Comparison of ENCODE assay signal across 1 cellular context in the genomic region with DNA sequence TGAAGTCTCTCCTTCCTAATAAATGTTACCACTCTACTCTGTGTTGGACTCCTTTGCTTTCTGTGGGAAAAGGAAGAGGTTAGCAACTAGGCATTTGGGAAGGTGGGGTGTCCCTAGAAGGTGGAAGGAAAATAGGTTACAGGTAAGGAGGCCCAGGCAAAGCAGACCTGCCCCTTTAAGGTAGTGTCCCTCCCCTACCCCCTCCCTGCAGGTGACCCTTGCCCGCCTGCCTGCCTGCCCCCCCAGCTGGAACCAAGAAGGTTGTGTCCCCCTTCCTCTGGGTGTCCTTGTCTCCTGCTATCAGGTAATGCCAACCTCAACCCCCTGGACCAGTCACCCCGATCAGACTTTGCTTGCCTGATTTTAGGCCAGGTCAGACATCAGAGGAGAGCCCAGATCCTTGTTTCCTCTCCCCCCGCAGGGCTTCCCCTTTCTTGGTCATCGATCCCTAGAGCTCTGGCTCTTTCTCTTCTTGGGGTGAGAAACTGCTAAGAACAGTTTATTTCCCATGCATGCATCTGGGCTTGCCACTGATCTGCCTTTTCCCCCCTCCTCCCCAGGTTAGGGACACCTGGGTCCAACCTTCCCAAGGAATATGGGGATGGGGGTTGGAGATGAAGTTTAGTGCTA.
TF ChIP-seq lines count a peak whose summit lies in the region.

A gene with protein sequence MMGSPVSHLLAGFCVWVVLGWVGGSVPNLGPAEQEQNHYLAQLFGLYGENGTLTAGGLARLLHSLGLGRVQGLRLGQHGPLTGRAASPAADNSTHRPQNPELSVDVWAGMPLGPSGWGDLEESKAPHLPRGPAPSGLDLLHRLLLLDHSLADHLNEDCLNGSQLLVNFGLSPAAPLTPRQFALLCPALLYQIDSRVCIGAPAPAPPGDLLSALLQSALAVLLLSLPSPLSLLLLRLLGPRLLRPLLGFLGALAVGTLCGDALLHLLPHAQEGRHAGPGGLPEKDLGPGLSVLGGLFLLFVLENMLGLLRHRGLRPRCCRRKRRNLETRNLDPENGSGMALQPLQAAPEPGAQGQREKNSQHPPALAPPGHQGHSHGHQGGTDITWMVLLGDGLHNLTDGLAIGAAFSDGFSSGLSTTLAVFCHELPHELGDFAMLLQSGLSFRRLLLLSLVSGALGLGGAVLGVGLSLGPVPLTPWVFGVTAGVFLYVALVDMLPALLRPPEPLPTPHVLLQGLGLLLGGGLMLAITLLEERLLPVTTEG (plus strand): TSS at position 233 of the 630 bp plus-strand sequence. CDS start 1,224 bp downstream, outside the sequence.

TF ChIP-seq in HepG2, 621 proteins besides CTCF, POLR2A, EP300 and RAD21 (continued from another document):
- TF ChIP-seq, protein P1, sequence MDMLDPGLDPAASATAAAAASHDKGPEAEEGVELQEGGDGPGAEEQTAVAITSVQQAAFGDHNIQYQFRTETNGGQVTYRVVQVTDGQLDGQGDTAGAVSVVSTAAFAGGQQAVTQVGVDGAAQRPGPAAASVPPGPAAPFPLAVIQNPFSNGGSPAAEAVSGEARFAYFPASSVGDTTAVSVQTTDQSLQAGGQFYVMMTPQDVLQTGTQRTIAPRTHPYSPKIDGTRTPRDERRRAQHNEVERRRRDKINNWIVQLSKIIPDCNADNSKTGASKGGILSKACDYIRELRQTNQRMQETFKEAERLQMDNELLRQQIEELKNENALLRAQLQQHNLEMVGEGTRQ (IDR thresholded peaks at IDR 0.05; ENCODE audit: low read depth, low read length): no peak
- TF ChIP-seq, protein P1 (CRISPR knock-in tag; IDR thresholded peaks at IDR 0.05; ENCODE audit: borderline replicate concordance): no peak
- TF ChIP-seq MEF2D (CRISPR knock-in tag; IDR thresholded peaks at IDR 0.05) (no peak), THYN1 (CRISPR knock-in tag; IDR thresholded peaks at IDR 0.05; ENCODE audit: borderline replicate concordance, low read depth) (no peak), BORCS8-MEF2B (CRISPR knock-in tag; IDR thresholded peaks at IDR 0.05) (no peak), CC2D1A (CRISPR knock-in tag; IDR thresholded peaks at IDR 0.05) (no peak), PHF5A (CRISPR knock-in tag; IDR thresholded peaks at IDR 0.05; ENCODE audit: low read depth, unreplicated experiment) (no peak), HNRNPLL (IDR thresholded peaks at IDR 0.05; ENCODE audit: low read depth, low read length, poor library complexity, severe bottlenecking) (no peak), CBX1 (IDR thresholded peaks at IDR 0.05; ENCODE audit: low read depth) (no peak), ZNF317 (CRISPR knock-in tag; IDR thresholded peaks at IDR 0.05) (no peak), DMAP1 (CRISPR knock-in tag; IDR thresholded peaks at IDR 0.05) (no peak), ZNF572 (CRISPR knock-in tag; IDR thresholded peaks at IDR 0.05) (0 out of 2 replicates have a peak, but pooled peaks have one; percentile 37), ZNF552 (CRISPR knock-in tag; IDR thresholded peaks at IDR 0.05; ENCODE audit: borderline replicate concordance) (no peak), MAFF (IDR thresholded peaks at IDR 0.05; ENCODE audit: low read depth, low read length) (no peak), CHD4 (IDR thresholded peaks at IDR 0.05; ENCODE audit: borderline replicate concordance, low read length) (no peak; the same call in 1 of the 2 replicates), ZNF136 (CRISPR knock-in tag; IDR thresholded peaks at IDR 0.05; ENCODE audit: low read depth) (no peak), ZNF562 (CRISPR knock-in tag; IDR thresholded peaks at IDR 0.05; ENCODE audit: borderline replicate concordance) (no peak), ZNF143 (CRISPR knock-in tag; IDR thresholded peaks at IDR 0.05) (no peak), MEIS1 (CRISPR knock-in tag; IDR thresholded peaks at IDR 0.05; ENCODE audit: borderline replicate concordance) (0 out of 2 replicates have a peak, but pooled peaks have one; percentile 45), MED1 (CRISPR knock-in tag; IDR thresholded peaks at IDR 0.05) (no peak), ZNF234 (CRISPR knock-in tag; conservative IDR thresholded peaks at IDR 0.05) (no peak), ZNF589 (CRISPR knock-in tag; conservative IDR thresholded peaks at IDR 0.05) (no peak), RFXAP (CRISPR knock-in tag; IDR thresholded peaks at IDR 0.05; ENCODE audit: borderline replicate concordance) (no peak), HNF4G (IDR thresholded peaks at IDR 0.05; ENCODE audit: borderline replicate concordance, low read depth, low read length) (peak; percentile 48; the same call in 1 of the 2 replicates), HNF4G (CRISPR knock-in tag; IDR thresholded peaks at IDR 0.05; ENCODE audit: borderline replicate concordance, low read depth) (no peak), ZNF430 (CRISPR knock-in tag; IDR thresholded peaks at IDR 0.05) (0 out of 2 replicates have a peak, but pooled peaks have one; percentile 20), NFYC (CRISPR knock-in tag; IDR thresholded peaks at IDR 0.05) (no peak), EED (CRISPR knock-in tag; IDR thresholded peaks at IDR 0.05) (no peak), ZNF282 (IDR thresholded peaks at IDR 0.05; ENCODE audit: partially characterized antibody) (no peak), ZSCAN20 (CRISPR knock-in tag; IDR thresholded peaks at IDR 0.05; ENCODE audit: borderline replicate concordance) (no peak), RARG (CRISPR knock-in tag; IDR thresholded peaks at IDR 0.05; ENCODE audit: low read depth) (no peak), MBD4 (IDR thresholded peaks at IDR 0.05; ENCODE audit: borderline replicate concordance, low read length) (no peak), KDM2A (CRISPR knock-in tag; IDR thresholded peaks at IDR 0.05; ENCODE audit: borderline replicate concordance, low read depth) (0 out of 2 replicates have a peak, but pooled peaks have one; percentile 2), KDM3A (CRISPR knock-in tag; IDR thresholded peaks at IDR 0.05; ENCODE audit: low read depth) (no peak)
- TF ChIP-seq, protein P2, sequence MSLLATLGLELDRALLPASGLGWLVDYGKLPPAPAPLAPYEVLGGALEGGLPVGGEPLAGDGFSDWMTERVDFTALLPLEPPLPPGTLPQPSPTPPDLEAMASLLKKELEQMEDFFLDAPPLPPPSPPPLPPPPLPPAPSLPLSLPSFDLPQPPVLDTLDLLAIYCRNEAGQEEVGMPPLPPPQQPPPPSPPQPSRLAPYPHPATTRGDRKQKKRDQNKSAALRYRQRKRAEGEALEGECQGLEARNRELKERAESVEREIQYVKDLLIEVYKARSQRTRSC (CRISPR knock-in tag; IDR thresholded peaks at IDR 0.05; ENCODE audit: low read depth): no peak
- TF ChIP-seq, protein P3, sequence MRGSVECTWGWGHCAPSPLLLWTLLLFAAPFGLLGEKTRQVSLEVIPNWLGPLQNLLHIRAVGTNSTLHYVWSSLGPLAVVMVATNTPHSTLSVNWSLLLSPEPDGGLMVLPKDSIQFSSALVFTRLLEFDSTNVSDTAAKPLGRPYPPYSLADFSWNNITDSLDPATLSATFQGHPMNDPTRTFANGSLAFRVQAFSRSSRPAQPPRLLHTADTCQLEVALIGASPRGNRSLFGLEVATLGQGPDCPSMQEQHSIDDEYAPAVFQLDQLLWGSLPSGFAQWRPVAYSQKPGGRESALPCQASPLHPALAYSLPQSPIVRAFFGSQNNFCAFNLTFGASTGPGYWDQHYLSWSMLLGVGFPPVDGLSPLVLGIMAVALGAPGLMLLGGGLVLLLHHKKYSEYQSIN (CRISPR knock-in tag; IDR thresholded peaks at IDR 0.05; ENCODE audit: borderline replicate concordance): no peak
- TF ChIP-seq, protein P4, sequence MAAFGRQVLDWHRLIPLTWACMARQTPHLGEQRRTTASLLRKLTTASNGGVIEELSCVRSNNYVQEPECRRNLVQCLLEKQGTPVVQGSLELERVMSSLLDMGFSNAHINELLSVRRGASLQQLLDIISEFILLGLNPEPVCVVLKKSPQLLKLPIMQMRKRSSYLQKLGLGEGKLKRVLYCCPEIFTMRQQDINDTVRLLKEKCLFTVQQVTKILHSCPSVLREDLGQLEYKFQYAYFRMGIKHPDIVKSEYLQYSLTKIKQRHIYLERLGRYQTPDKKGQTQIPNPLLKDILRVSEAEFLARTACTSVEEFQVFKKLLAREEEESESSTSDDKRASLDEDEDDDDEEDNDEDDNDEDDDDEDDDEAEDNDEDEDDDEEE (CRISPR knock-in tag; IDR thresholded peaks at IDR 0.05): no peak
- TF ChIP-seq, protein P5, sequence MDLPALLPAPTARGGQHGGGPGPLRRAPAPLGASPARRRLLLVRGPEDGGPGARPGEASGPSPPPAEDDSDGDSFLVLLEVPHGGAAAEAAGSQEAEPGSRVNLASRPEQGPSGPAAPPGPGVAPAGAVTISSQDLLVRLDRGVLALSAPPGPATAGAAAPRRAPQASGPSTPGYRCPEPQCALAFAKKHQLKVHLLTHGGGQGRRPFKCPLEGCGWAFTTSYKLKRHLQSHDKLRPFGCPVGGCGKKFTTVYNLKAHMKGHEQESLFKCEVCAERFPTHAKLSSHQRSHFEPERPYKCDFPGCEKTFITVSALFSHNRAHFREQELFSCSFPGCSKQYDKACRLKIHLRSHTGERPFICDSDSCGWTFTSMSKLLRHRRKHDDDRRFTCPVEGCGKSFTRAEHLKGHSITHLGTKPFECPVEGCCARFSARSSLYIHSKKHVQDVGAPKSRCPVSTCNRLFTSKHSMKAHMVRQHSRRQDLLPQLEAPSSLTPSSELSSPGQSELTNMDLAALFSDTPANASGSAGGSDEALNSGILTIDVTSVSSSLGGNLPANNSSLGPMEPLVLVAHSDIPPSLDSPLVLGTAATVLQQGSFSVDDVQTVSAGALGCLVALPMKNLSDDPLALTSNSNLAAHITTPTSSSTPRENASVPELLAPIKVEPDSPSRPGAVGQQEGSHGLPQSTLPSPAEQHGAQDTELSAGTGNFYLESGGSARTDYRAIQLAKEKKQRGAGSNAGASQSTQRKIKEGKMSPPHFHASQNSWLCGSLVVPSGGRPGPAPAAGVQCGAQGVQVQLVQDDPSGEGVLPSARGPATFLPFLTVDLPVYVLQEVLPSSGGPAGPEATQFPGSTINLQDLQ (CRISPR knock-in tag; IDR thresholded peaks at IDR 0.05): no peak
- TF ChIP-seq, protein P6, sequence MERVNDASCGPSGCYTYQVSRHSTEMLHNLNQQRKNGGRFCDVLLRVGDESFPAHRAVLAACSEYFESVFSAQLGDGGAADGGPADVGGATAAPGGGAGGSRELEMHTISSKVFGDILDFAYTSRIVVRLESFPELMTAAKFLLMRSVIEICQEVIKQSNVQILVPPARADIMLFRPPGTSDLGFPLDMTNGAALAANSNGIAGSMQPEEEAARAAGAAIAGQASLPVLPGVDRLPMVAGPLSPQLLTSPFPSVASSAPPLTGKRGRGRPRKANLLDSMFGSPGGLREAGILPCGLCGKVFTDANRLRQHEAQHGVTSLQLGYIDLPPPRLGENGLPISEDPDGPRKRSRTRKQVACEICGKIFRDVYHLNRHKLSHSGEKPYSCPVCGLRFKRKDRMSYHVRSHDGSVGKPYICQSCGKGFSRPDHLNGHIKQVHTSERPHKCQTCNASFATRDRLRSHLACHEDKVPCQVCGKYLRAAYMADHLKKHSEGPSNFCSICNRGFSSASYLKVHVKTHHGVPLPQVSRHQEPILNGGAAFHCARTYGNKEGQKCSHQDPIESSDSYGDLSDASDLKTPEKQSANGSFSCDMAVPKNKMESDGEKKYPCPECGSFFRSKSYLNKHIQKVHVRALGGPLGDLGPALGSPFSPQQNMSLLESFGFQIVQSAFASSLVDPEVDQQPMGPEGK (CRISPR knock-in tag; IDR thresholded peaks at IDR 0.05): 0 out of 2 replicates have a peak, but pooled peaks have one; percentile 20
